11 cellular contexts compared by ENCODE assay signal in genomic region chr13:98557934-98558630, GRCh38. TPM values are rescaled to one million over a fixed set of nuclear protein-coding genes. Genes with fewer than 3 reads are reported as not detected.
A peak's percentile ranks its signal among the peaks of the same experiment; 100 is the strongest.
DNase-seq lines count a peak whose midpoint lies in the region; TF ChIP-seq lines count a peak whose summit lies in the region.
"Had no signal": no experiment of that assay in that cellular context is flagged by ENCODE, and none has a peak within 500 bp of the region (broad histone marks: within the 10 kb centered on the region; RNA-seq: fewer than 3 reads in every experiment).

No MANE protein-coding gene starts in this region.

- peak overlapping the region; percentile 68 for H3K27ac ChIP-seq in osteoblast (ENCODE audit: low read depth, low read length)
- H3K27ac ChIP-seq: gastroesophageal sphincter had no signal

- no peak overlapping the region for H3K4me3 Mint-ChIP-seq in chondrocyte (ENCODE audit: unreplicated experiment)

- peak; percentile 36 for TF ChIP-seq CTCF in chondrocyte (IDR thresholded peaks at IDR 0.05)
- no peak for TF ChIP-seq CTCF in osteoblast (IDR thresholded peaks at IDR 0.05; ENCODE audit: extremely low read depth, low read depth, low read length)

- H3K4me2 ChIP-seq in osteoblast (ENCODE audit: insufficient read depth, low read length) = peak overlapping the region; percentile 40

- no peaks in the 10 kb centered on the region for H3K36me3 ChIP-seq in osteoblast (ENCODE audit: insufficient read depth, low read length)
- H3K36me3 ChIP-seq: gastroesophageal sphincter had no signal

- peak overlapping the region; percentile 47 for H3K27ac Mint-ChIP-seq in chondrocyte (ENCODE audit: unreplicated experiment)

- no peak overlapping the region for H2AFZ ChIP-seq in osteoblast (ENCODE audit: low read length)

- H3K4me1 ChIP-seq in osteoblast (ENCODE audit: insufficient read depth, low read length) = peaks cover 25% of the 10 kb centered on the region

- H3K4me1 Mint-ChIP-seq in chondrocyte (ENCODE audit: low read depth) = peaks cover 70% of the 10 kb centered on the region

- no peak overlapping the region for H3K4me3 ChIP-seq in osteoblast (ENCODE audit: insufficient read depth, low read length)
- H3K4me3 ChIP-seq: gastroesophageal sphincter had no signal

- no peaks in the 10 kb centered on the region for H3K27me3 ChIP-seq in osteoblast (ENCODE audit: insufficient read depth, low read length)
- H3K27me3 ChIP-seq: gastroesophageal sphincter had no signal

- H3K79me2 ChIP-seq in osteoblast (ENCODE audit: insufficient read depth, low read length) = peaks cover 93% of the 10 kb centered on the region

- DNase-seq in NCI-H82 (lab: John Stamatoyannopoulos, UW) (peak; percentile 28), NCI-H82 treated with DMSO at 0.1 percent for 48 hours (lab: John Stamatoyannopoulos, UW; ENCODE audit: unreplicated experiment) (no peak), Kasumi-1 (lab: John Stamatoyannopoulos, UW) (peak; percentile 29 to 32), chondrocyte (ENCODE audit: low spot score) (no peak), osteoblast (ENCODE audit: insufficient read length, low spot score, missing footprints) (peak; percentile 51), NOMO-1 (lab: John Stamatoyannopoulos, UW; ENCODE audit: unreplicated experiment in 2 of 2) (no peak), NCI-H187 (lab: John Stamatoyannopoulos, UW) (no peak), hypothalamus (lab: John Stamatoyannopoulos, UW) (no peak)
- DNase-seq: NCI-H1417 treated with DMSO at 0.1 percent for 48 hours, OCI-M1 had no signal

- H3K9me3 ChIP-seq in osteoblast (ENCODE audit: low read depth, low read length) = no peaks in the 10 kb centered on the region
- H3K9me3 ChIP-seq: gastroesophageal sphincter had no signal

- no peaks in the 10 kb centered on the region for H3K9me3 Mint-ChIP-seq in chondrocyte (ENCODE audit: low read depth)

- H3K36me3 Mint-ChIP-seq in chondrocyte (ENCODE audit: low read depth) = no peaks in the 10 kb centered on the region

- no peaks in the 10 kb centered on the region for H3K27me3 Mint-ChIP-seq in chondrocyte (ENCODE audit: low read depth)

- H4K20me1 ChIP-seq in osteoblast (ENCODE audit: insufficient read depth, low read length) = peaks cover 52% of the 10 kb centered on the region

RNA-seq across cellular contexts. Expression of gene STK24, which starts 18.8 kb away (rescaled TPM):
- 98.2 to 105 TPM (median 100 TPM) in 3 replicates for total RNA-seq in chondrocyte
- 82.2 and 83.4 TPM in 2 replicates for total RNA-seq in osteoblast

Comparison
In these comparisons a context has a peak if more than half of its experiments do, and no peak if none do; other contexts are left out.
1. DNase-seq: peak in NCI-H82 (single experiment), Kasumi-1 (2 of 2) and osteoblast (single experiment); none in NCI-H82 treated with DMSO at 0.1 percent for 48 hours (single experiment), chondrocyte (single experiment), NOMO-1 (0 of 2), NCI-H187 (0 of 2) and hypothalamus (0 of 51).